In genomic region chr9:68648971-68649370, GRCh38 we compare ENCODE assay signal across 28 cellular contexts. TPM values are rescaled to one million over a fixed set of nuclear protein-coding genes. Genes with fewer than 3 reads are reported as not detected.
DNase-seq lines count a peak whose midpoint lies in the region; ATAC-seq and TF ChIP-seq lines count a peak whose summit lies in the region.
"Had no signal": no experiment of that assay in that cellular context is flagged by ENCODE, and none has a peak within 500 bp of the region (broad histone marks: within the 10 kb centered on the region; RNA-seq: fewer than 3 reads in every experiment).

No MANE protein-coding gene starts in this region.

- H3K9ac ChIP-seq in PC-3 (ENCODE audit: low read length): no peak overlapping the region

- no peak overlapping the region for H3K4me3 ChIP-seq in PC-3 (ENCODE audit: low read length)
- H3K4me3 ChIP-seq: Peyer's patch, SJCRH30, smooth muscle cell, tibial artery had no signal

- no TSS peak for BruUV-seq in PC-3 (replicated peaks; lab: Mats Ljungman, UMichigan)

- no peaks in the 10 kb centered on the region for H3K79me2 ChIP-seq in PC-3 (ENCODE audit: low read length)

- H3K9me2 ChIP-seq in PC-3 (replicated peaks; ENCODE audit: low read length): no peaks in the 10 kb centered on the region

- H3K36me3 ChIP-seq in PC-3 (ENCODE audit: low read depth, low read length): no peaks in the 10 kb centered on the region
- H3K36me3 ChIP-seq: Peyer's patch, SJCRH30, tibial artery had no signal

- H3F3A ChIP-seq in PC-3 (ENCODE audit: low read length, unreplicated experiment): no peaks in the 10 kb centered on the region

- no peak for TF ChIP-seq CTCF in PC-3 (conservative IDR thresholded peaks at IDR 0.05; ENCODE audit: low read depth, low read length)

- POLR2A ChIA-PET in PC-3 (lab: Charles Lee; ENCODE audit: unreplicated experiment): no interaction called here

- CTCF ChIA-PET in PC-3 (lab: Charles Lee): no interaction called here

- peaks cover 0 to 9% of the 10 kb centered on the region in 2 donors for H3K9me3 Mint-ChIP-seq in stimulated activated naive B cell treated with anti-CD40 and anti-IgM and Interleukin-4, amounts not matched to agents 10 μg/mL and 1 μg/mL and 100 μg/mL, for 72 hours

- peak; percentile 30 for ATAC-seq in HG02763 (IDR thresholded peaks at IDR 0.05; ENCODE audit: unreplicated experiment)
- ATAC-seq in PC-3: no peak
- peak; percentile 34 to 35 for ATAC-seq in stimulated activated naive B cell treated with anti-CD40 and anti-IgM and Interleukin-4, amounts not matched to agents 10 μg/mL and 1 μg/mL and 100 μg/mL, for 72 hours (replicated peaks)
- ATAC-seq: activated CD4-positive, alpha-beta T cell treated with anti-CD3 and anti-CD28 coated beads for 36 hours; stimulated activated naive CD8-positive, alpha-beta T cell treated with anti-CD3 and anti-CD28 coated beads, Interleukin-15, Interleukin-2, amounts not matched to agents 100 U/mL and 50 U/mL, for 24 hours had no signal

- DNase-seq in NCI-H2227 (lab: John Stamatoyannopoulos, UW; ENCODE audit: unreplicated experiment): peak; percentile 2
- DNase-seq in NCI-H2227 treated with DMSO at 0.1 percent for 48 hours (lab: John Stamatoyannopoulos, UW): no peak
- DNase-seq in PC-3: no peak
- DNase-seq in stimulated activated naive B cell treated with anti-CD40 and anti-IgM and Interleukin-4, amounts not matched to agents 10 μg/mL and 1 μg/mL and 100 μg/mL, for 72 hours: peak; percentile 20
- no peak for DNase-seq in activated effector memory CD4-positive, alpha-beta T cell treated with anti-CD3 and anti-CD28 coated beads, Interleukin-2, amount 50 U/mL, for 16 hours
- no peak for DNase-seq in NCI-H2171 (lab: John Stamatoyannopoulos, UW)
- no peak for DNase-seq in H4 (ENCODE audit: low spot score)
- DNase-seq: 8988T; activated CD4-positive, alpha-beta T cell treated with anti-CD3 and anti-CD28 coated beads for 36 hours; AML-193; central memory CD4-positive, alpha-beta T cell; COR-L47; DND-41; glutamatergic neuron; GOT3; MV-4-11; NCI-H2029; NCI-H446 treated with DMSO at 0.1 percent for 48 hours; NK-92 treated with Interleukin-12 subunit alpha and Interleukin-12 subunit beta, amount 100 ng/mL, for 24 hours; nucleus accumbens; Peyer's patch; SJCRH30; stimulated activated naive CD8-positive, alpha-beta T cell treated with anti-CD3 and anti-CD28 coated beads, Interleukin-15, Interleukin-2, amounts not matched to agents 100 U/mL and 50 U/mL, for 24 hours; T-helper 1 cell; tibial artery had no signal

- H3K27me3 ChIP-seq in PC-3 (ENCODE audit: low read length): peaks cover 14% of the 10 kb centered on the region
- H3K27me3 ChIP-seq: Peyer's patch, SJCRH30, tibial artery had no signal

- intact Hi-C loops in PC-3 (cut with micrococcal nuclease): no loop called here

- H4K20me1 ChIP-seq in PC-3 (ENCODE audit: low read length): no peaks in the 10 kb centered on the region

- H3K4me1 ChIP-seq in PC-3 (ENCODE audit: insufficient read depth, low read length): peaks cover 19% of the 10 kb centered on the region
- H3K4me1 ChIP-seq: SJCRH30, tibial artery had no signal

- no peaks in the 10 kb centered on the region for H3K27me3 Mint-ChIP-seq in stimulated activated naive B cell treated with anti-CD40 and anti-IgM and Interleukin-4, amounts not matched to agents 10 μg/mL and 1 μg/mL and 100 μg/mL, for 72 hours

- no peak overlapping the region for H2AFZ ChIP-seq in PC-3 (ENCODE audit: low read length)

- peaks cover 0 to 14% of the 10 kb centered on the region in 2 donors for H3K36me3 Mint-ChIP-seq in stimulated activated naive B cell treated with anti-CD40 and anti-IgM and Interleukin-4, amounts not matched to agents 10 μg/mL and 1 μg/mL and 100 μg/mL, for 72 hours
- H3K36me3 Mint-ChIP-seq: activated naive CD8-positive, alpha-beta T cell had no signal

- H3K27ac Mint-ChIP-seq in stimulated activated naive B cell treated with anti-CD40 and anti-IgM and Interleukin-4, amounts not matched to agents 10 μg/mL and 1 μg/mL and 100 μg/mL, for 72 hours: peak overlapping the region; percentile 81
- H3K27ac Mint-ChIP-seq: activated CD4-positive, alpha-beta T cell treated with anti-CD3 and anti-CD28 coated beads for 36 hours; activated naive CD8-positive, alpha-beta T cell had no signal

- peaks cover 60 to 87% of the 10 kb centered on the region in 2 donors for H3K4me1 Mint-ChIP-seq in stimulated activated naive B cell treated with anti-CD40 and anti-IgM and Interleukin-4, amounts not matched to agents 10 μg/mL and 1 μg/mL and 100 μg/mL, for 72 hours

- H3K9me3 ChIP-seq in PC-3 (ENCODE audit: low read length): no peaks in the 10 kb centered on the region
- H3K9me3 ChIP-seq: Peyer's patch, SJCRH30, tibial artery had no signal

- H3K4me3 Mint-ChIP-seq in stimulated activated naive B cell treated with anti-CD40 and anti-IgM and Interleukin-4, amounts not matched to agents 10 μg/mL and 1 μg/mL and 100 μg/mL, for 72 hours: peak overlapping the region; percentile 9 to 10
- H3K4me3 Mint-ChIP-seq: activated CD4-positive, alpha-beta T cell treated with anti-CD3 and anti-CD28 coated beads for 36 hours; activated naive CD8-positive, alpha-beta T cell had no signal

- no peak overlapping the region for H3K4me2 ChIP-seq in PC-3 (ENCODE audit: low read length)
- H3K4me2 ChIP-seq: smooth muscle cell had no signal

- H3K27ac ChIP-seq in PC-3 (ENCODE audit: low read length): peak overlapping the region; percentile 35
- H3K27ac ChIP-seq: Peyer's patch, SJCRH30, tibial artery had no signal

RNA-seq across cellular contexts. Expression of gene PIP5K1B, which starts 56.1 kb away (rescaled TPM):
- 0.29 TPM in 1 of 2 replicates, not detected in the other for total RNA-seq in PC-3 (2014; rRNA removed)
- total RNA-seq in H4 (2014; rRNA removed; shearing (Covaris generic)): 0.72 TPM in 1 of 2 replicates, not detected in the other
- total RNA-seq: smooth muscle cell had no signal

Comparison
In these comparisons a context has a peak if more than half of its experiments do, and no peak if none do; other contexts are left out.
1. DNase-seq: peak in NCI-H2227 (single experiment) and stimulated activated naive B cell treated with anti-CD40 and anti-IgM and Interleukin-4, amounts not matched to agents 10 μg/mL and 1 μg/mL and 100 μg/mL, for 72 hours (single experiment); none in NCI-H2227 treated with DMSO at 0.1 percent for 48 hours (single experiment), PC-3 (single experiment), activated effector memory CD4-positive, alpha-beta T cell treated with anti-CD3 and anti-CD28 coated beads, Interleukin-2, amount 50 U/mL, for 16 hours (single experiment), NCI-H2171 (single experiment) and H4 (single experiment).